ENCODE assay signal across 1 cellular context in genomic region chr18:28422577-28422976, GRCh38.
TF ChIP-seq lines count a peak whose summit lies in the region.

No MANE protein-coding gene starts in this region.

TF ChIP-seq in WTC11, 78 proteins besides CTCF, POLR2A, EP300 and RAD21 (continued from another document):
- no peak for TF ChIP-seq USF1 (CRISPR knock-in tag; IDR thresholded peaks at IDR 0.05)
